In the genomic region with DNA sequence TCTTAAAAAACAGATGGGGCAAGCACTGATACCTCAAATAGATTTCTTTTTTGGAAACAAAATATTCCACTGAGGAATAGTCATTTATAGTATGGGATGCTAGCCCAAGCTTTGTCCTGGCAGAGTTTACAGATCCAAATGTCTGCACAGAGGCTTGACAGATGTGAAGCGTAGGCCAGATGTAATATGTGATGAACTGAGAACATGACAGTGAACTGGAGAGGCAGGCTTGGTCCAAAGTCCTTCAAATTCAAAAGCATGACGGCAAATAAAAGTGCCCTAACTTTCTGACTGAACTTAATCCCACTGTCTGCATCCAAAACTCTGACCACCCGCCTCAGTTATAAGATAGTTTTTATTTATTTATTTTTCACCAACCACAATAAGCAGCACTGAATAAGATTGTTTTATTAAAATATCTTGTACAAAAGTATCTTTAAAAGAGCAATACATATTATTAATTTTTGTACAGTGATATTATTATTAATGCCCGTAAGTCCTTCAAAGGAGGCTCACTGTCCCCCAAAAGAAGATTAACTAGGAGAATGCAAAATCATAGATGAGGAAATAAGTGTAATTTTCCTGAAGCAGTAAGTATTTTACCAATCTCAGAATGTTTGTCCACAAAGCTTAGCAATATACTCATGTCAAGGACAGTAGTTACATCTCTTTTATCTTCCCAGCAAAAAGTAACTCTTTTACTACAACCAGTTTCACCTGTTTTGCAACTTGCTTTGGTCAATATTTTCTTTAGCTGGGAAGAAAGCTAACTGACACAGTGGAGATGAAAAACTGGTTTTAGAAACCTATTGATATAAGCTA, we compare ENCODE assay signal across 2 cellular contexts.
TF ChIP-seq lines count a peak whose summit lies in the region.

No MANE protein-coding gene starts in this region.

TF ChIP-seq in GM12878, 131 proteins besides CTCF, POLR2A, EP300 and RAD21:
- TF ChIP-seq ZNF592 (IDR thresholded peaks at IDR 0.05): no peak
- no peak for TF ChIP-seq GATAD2B (conservative IDR thresholded peaks at IDR 0.05; ENCODE audit: low read depth)
- no peak for TF ChIP-seq CREB1 (IDR thresholded peaks at IDR 0.05; ENCODE audit: low read depth)
- no peak for TF ChIP-seq BHLHE40 (IDR thresholded peaks at IDR 0.05; ENCODE audit: borderline replicate concordance in 1 of 2, low read depth in 2 of 2, low read length in 1 of 2)
- TF ChIP-seq TAF1 (IDR thresholded peaks at IDR 0.05; ENCODE audit: borderline replicate concordance, low read depth, low read length): no peak
- TF ChIP-seq ZNF384 (IDR thresholded peaks at IDR 0.05; ENCODE audit: borderline replicate concordance, low read depth, low read length): no peak
- no peak for TF ChIP-seq E2F4 (IDR thresholded peaks at IDR 0.05; ENCODE audit: low read depth, low read length)
- TF ChIP-seq YBX1 (IDR thresholded peaks at IDR 0.05): no peak
- TF ChIP-seq POLR2AphosphoS5 (IDR thresholded peaks at IDR 0.05; ENCODE audit: low read length): no peak
- TF ChIP-seq ELK1 (IDR thresholded peaks at IDR 0.05; ENCODE audit: low read depth, low read length): no peak
- TF ChIP-seq SKIL (IDR thresholded peaks at IDR 0.05; ENCODE audit: low read depth, poor library complexity, severe bottlenecking): no peak
- no peak for TF ChIP-seq ZSCAN29 (IDR thresholded peaks at IDR 0.05)
- TF ChIP-seq CBX5 (IDR thresholded peaks at IDR 0.05; ENCODE audit: low read depth): no peak
- no peak for TF ChIP-seq EED (IDR thresholded peaks at IDR 0.05; ENCODE audit: low read depth)
- TF ChIP-seq FOS (IDR thresholded peaks at IDR 0.05; ENCODE audit: borderline replicate concordance, extremely low read depth, insufficient read length): no peak
- TF ChIP-seq FOXM1 (IDR thresholded peaks at IDR 0.05; ENCODE audit: low read depth, low read length): no peak
- TF ChIP-seq ZZZ3 (IDR thresholded peaks at IDR 0.05; ENCODE audit: control insufficient read depth, insufficient read length, low read depth): no peak
- no peak for TF ChIP-seq SREBF2 (IDR thresholded peaks at IDR 0.05; ENCODE audit: low read length)
TF ChIP-seq in GM12878: peak in this region for 0.

TF ChIP-seq in liver, 16 proteins besides CTCF, POLR2A, EP300 and RAD21:
- peak; percentile 55 to 60 for TF ChIP-seq HNF4A (conservative IDR thresholded peaks at IDR 0.05)
- TF ChIP-seq, protein P1, sequence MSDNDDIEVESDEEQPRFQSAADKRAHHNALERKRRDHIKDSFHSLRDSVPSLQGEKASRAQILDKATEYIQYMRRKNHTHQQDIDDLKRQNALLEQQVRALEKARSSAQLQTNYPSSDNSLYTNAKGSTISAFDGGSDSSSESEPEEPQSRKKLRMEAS (IDR thresholded peaks at IDR 0.05): peak; percentile 25
- peak in 1 of 2 donors; percentile 46 for TF ChIP-seq RXRA (IDR thresholded peaks at IDR 0.05)
- TF ChIP-seq REST (IDR thresholded peaks at IDR 0.05): no peak
- no peak for TF ChIP-seq TAF1 (conservative IDR thresholded peaks at IDR 0.05)
- TF ChIP-seq SP1 (IDR thresholded peaks at IDR 0.05): peak; percentile 20
- TF ChIP-seq, protein P2, sequence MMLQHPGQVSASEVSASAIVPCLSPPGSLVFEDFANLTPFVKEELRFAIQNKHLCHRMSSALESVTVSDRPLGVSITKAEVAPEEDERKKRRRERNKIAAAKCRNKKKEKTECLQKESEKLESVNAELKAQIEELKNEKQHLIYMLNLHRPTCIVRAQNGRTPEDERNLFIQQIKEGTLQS (IDR thresholded peaks at IDR 0.05): no peak
- peak in 1 of 2 donors; percentile 31 for TF ChIP-seq JUND (IDR thresholded peaks at IDR 0.05)
- no peak for TF ChIP-seq NR2F2 (IDR thresholded peaks at IDR 0.05)
- TF ChIP-seq HNF4G (IDR thresholded peaks at IDR 0.05): no peak
- TF ChIP-seq EGR1 (IDR thresholded peaks at IDR 0.05; ENCODE audit: low read depth in 2 of 2): no peak
- no peak for TF ChIP-seq YY1 (IDR thresholded peaks at IDR 0.05)
- TF ChIP-seq FOXA2 (IDR thresholded peaks at IDR 0.05): no peak
- no peak for TF ChIP-seq FOXA1 (IDR thresholded peaks at IDR 0.05)
- TF ChIP-seq ZBTB33 (IDR thresholded peaks at IDR 0.05): no peak
- no peak for TF ChIP-seq GABPA (IDR thresholded peaks at IDR 0.05 in 1 of 2, conservative IDR thresholded peaks at IDR 0.05 in 1 of 2)
TF ChIP-seq in liver: peak in this region for 5.
